ENCODE assay signal across 8 cellular contexts in genomic region chr22:21646608-21647590, GRCh38. TPM values are rescaled to one million over a fixed set of nuclear protein-coding genes. Genes with fewer than 3 reads are reported as not detected.
DNase-seq lines count a peak whose midpoint lies in the region; ATAC-seq and TF ChIP-seq lines count a peak whose summit lies in the region.

No MANE protein-coding gene starts in this region.

- no peak overlapping the region for H3K27ac Mint-ChIP-seq in osteocyte (ENCODE audit: unreplicated experiment)

- no peaks in the 10 kb centered on the region for H3K9me3 ChIP-seq in MG63

- no peak overlapping the region for H3K4me3 Mint-ChIP-seq in osteocyte (ENCODE audit: unreplicated experiment)

- no peaks in the 10 kb centered on the region for H3K27me3 ChIP-seq in MG63

- H3K36me3 ChIP-seq in MG63, result peaks cover 14% of the 10 kb centered on the region; the same call in 1 of the 2 replicates

- H3K27me3 Mint-ChIP-seq in osteocyte (ENCODE audit: unreplicated experiment), result no peaks in the 10 kb centered on the region

- no peaks in the 10 kb centered on the region for H3K9me3 Mint-ChIP-seq in osteocyte (ENCODE audit: unreplicated experiment)

- no peak overlapping the region for H3K4me3 ChIP-seq in MG63
- no peak overlapping the region for H3K4me3 ChIP-seq in foreskin fibroblast (ENCODE audit: low read depth in 1 of 2, low read length in 2 of 2)

- peak; percentile 81 for TF ChIP-seq CTCF in foreskin fibroblast (IDR thresholded peaks at IDR 0.05; ENCODE audit: low read depth, low read length)
- TF ChIP-seq CTCF in osteocyte (IDR thresholded peaks at IDR 0.05), result peak; percentile 87

- no peak for ATAC-seq in GM19324 (IDR thresholded peaks at IDR 0.05; ENCODE audit: low FRiP score, unreplicated experiment)

- H3K4me1 Mint-ChIP-seq in osteocyte (ENCODE audit: unreplicated experiment), result peaks cover 21% of the 10 kb centered on the region

- DNase-seq in DMS53 treated with DMSO at 0.1 percent for 48 hours (lab: John Stamatoyannopoulos, UW; ENCODE audit: unreplicated experiment) (peak; percentile 15), MG63 (peak; percentile 50), SHP77 (lab: John Stamatoyannopoulos, UW) (peak; percentile 61 to 70), foreskin fibroblast (peak; percentile 60 to 87), osteocyte (ENCODE audit: extremely low spot score, unreplicated experiment) (peak; percentile 89), ureter (ENCODE audit: low spot score) (peak; percentile 81)
- DNase-seq in activated T-helper 9 cell treated with anti-CD3 and anti-CD28 coated beads, Interleukin-2, amount 50 U/mL, for 16 hours (ENCODE audit: low read depth), result peak; percentile 66

- H3K36me3 Mint-ChIP-seq in osteocyte (ENCODE audit: unreplicated experiment), result peaks cover 3% of the 10 kb centered on the region

RNA-seq across cellular contexts. Expression of gene SDF2L1, which starts 4.8 kb away (rescaled TPM):
- 13.9 and 40.9 TPM in 2 replicates for total RNA-seq in MG63 (2014; rRNA removed; shearing (Covaris generic); ENCODE audit: low replicate concordance)
- total RNA-seq in osteocyte (20.7 and 23.2 TPM in 2 replicates), ureter (28.1 TPM)

RNA-seq across cellular contexts. Expression of gene CCDC116, which starts 14.3 kb away (rescaled TPM):
- total RNA-seq in MG63 (2014; rRNA removed; shearing (Covaris generic); ENCODE audit: low replicate concordance), result not detected in 2 replicates
- total RNA-seq in osteocyte (0.59 and 0.78 TPM in 2 replicates), ureter (0.57 TPM)

RNA-seq across cellular contexts. Expression of gene YDJC, which starts 17.1 kb away (rescaled TPM):
- total RNA-seq in MG63 (2014; rRNA removed; shearing (Covaris generic); ENCODE audit: low replicate concordance), result 70.3 and 78.4 TPM in 2 replicates
- total RNA-seq in osteocyte, result 15.7 and 15.9 TPM in 2 replicates
- 27.2 TPM for total RNA-seq in ureter

RNA-seq across cellular contexts. Expression of gene PPIL2, which starts 18.9 kb away (rescaled TPM):
- 11.2 and 17.4 TPM in 2 replicates for total RNA-seq in MG63 (2014; rRNA removed; shearing (Covaris generic); ENCODE audit: low replicate concordance)
- total RNA-seq in osteocyte (44.5 and 49.5 TPM in 2 replicates), ureter (62.9 TPM)

Comparison
In these comparisons a context has a peak if more than half of its experiments do, and no peak if none do; other contexts are left out.
1. DNase-seq: peak in every context shown above with its lines; median percentile 89 in osteocyte; 81 in ureter; 74 in foreskin fibroblast; 66 in activated T-helper 9 cell treated with anti-CD3 and anti-CD28 coated beads, Interleukin-2, amount 50 U/mL, for 16 hours; 66 in SHP77; 50 in MG63; 15 in DMS53 treated with DMSO at 0.1 percent for 48 hours.